ENCODE assay signal across 8 cellular contexts in the genomic region with DNA sequence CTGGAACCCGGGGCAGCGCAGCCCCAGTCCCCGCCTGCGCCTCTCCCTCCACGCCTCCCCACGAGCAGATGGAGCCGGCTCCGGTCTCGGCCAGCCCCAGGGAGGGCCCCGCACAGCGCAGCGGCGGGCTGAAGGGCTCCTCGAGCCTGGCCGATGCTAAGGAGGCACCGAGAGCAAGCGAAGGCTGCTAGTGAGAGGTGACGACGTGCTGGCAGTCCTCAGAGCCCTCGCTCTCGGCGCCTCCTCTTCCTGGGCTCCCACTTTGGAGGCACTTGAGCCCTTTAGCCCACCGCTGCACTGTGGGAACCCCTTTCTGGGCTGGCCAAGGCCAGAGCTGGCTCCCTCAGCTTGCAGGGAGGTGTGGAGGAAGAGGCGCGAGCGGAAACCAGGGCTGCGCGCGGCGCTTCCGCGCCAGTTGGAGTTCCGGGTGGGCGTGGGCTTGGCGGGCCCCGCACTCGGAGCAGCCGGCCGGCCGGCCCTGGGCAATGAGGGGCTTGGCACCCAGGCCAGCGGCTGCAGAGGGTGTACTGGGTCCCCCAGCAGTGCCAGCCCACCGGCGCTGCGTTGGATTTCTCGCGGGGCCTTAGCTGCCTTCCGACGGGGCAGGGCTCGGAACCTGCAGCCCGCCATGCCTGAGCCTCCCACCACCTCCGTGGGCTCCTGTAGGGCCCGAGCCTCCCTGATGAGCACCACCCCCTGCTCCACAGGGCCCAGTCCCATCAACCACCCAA. TPM values are rescaled to one million over a fixed set of nuclear protein-coding genes. Genes with fewer than 3 reads are reported as not detected.
A peak's percentile ranks its signal among the peaks of the same experiment; 100 is the strongest.
DNase-seq lines count a peak whose midpoint lies in the region; ATAC-seq and TF ChIP-seq lines count a peak whose summit lies in the region.

No MANE protein-coding gene starts in this region.

- H3K27ac ChIP-seq in brain microvascular endothelial cell (no peak overlapping the region), liver (ENCODE audit: low read depth in 1 of 2, low read length in 2 of 2) (peak overlapping the region; percentile 50 to 59)

- peak overlapping the region; percentile 97 for H3K4me3 Mint-ChIP-seq in T-helper 2 cell treated with Interferon-gamma antibody and Interleukin-4, amounts not matched to agents 5 μg/mL and 100 μg/mL, for 36 hours

- POLR2A ChIA-PET in AG04449 (lab: Yijun Ruan, JAX), result interaction anchor here (1.3 kb wide), 1 partner anchor 26 kb away, joined by 6 read pairs; a partner anchor contains a TSS

- peak overlapping the region in 1 of 2 donors; percentile 61 for H3K9ac ChIP-seq in liver (ENCODE audit: low read depth in 1 of 2, low read length in 2 of 2)

- in situ Hi-C loops in brain microvascular endothelial cell (cut with HindIII; ENCODE audit: low pct_ligation_motif_present, low sequenced_read_pairs), result no loop called here

- peaks cover under 1% of the 10 kb centered on the region for H3K36me3 ChIP-seq in brain microvascular endothelial cell (replicated peaks)
- H3K36me3 ChIP-seq in liver (ENCODE audit: control insufficient read depth in 4 of 4, insufficient read depth in 3 of 4, low read depth in 1 of 4, low read length in 3 of 4), result peaks cover 0 to 2% (median 0%) of the 10 kb centered on the region in 4 donors

- H3K4me1 ChIP-seq in liver (ENCODE audit: control insufficient read depth in 4 of 4, insufficient read depth in 4 of 4, low read length in 3 of 4), result peaks cover 2 to 19% (median 14%) of the 10 kb centered on the region in 4 donors

- CTCF ChIA-PET in AG04449 (lab: Yijun Ruan, JAX), result interaction anchor here (1.2 kb wide), 2 partner anchors 82 to 210 kb away, joined by 3 to 5 read pairs; no protein-coding TSS in a partner anchor

- TF ChIP-seq RAD21 in liver (IDR thresholded peaks at IDR 0.05), result no peak

- peak overlapping the region; percentile 91 for H3K27ac Mint-ChIP-seq in T-helper 2 cell treated with Interferon-gamma antibody and Interleukin-4, amounts not matched to agents 5 μg/mL and 100 μg/mL, for 36 hours

- H3K27me3 Mint-ChIP-seq in T-helper 2 cell treated with Interferon-gamma antibody and Interleukin-4, amounts not matched to agents 5 μg/mL and 100 μg/mL, for 36 hours (ENCODE audit: low read depth), result no peaks in the 10 kb centered on the region

- H3K27me3 ChIP-seq in brain microvascular endothelial cell (replicated peaks) (no peaks in the 10 kb centered on the region), liver (ENCODE audit: control insufficient read depth in 4 of 4, insufficient read depth in 4 of 4, low read length in 3 of 4) (no peaks in the 10 kb centered on the region)

- TF ChIP-seq CTCF in AG04449 (IDR thresholded peaks at IDR 0.05; ENCODE audit: insufficient read depth, low read length, missing control alignments) (no peak), brain microvascular endothelial cell (IDR thresholded peaks at IDR 0.05; ENCODE audit: low read depth, low read length, missing control alignments) (no peak), liver (IDR thresholded peaks at IDR 0.05; ENCODE audit: low read depth, low read length, missing input control) (no peak)

- DNase-seq in AG04449 (ENCODE audit: low read depth, low spot score), result no peak
- peak; percentile 62 for DNase-seq in T-helper 2 cell treated with Interferon-gamma antibody and Interleukin-4, amounts not matched to agents 5 μg/mL and 100 μg/mL, for 36 hours (ENCODE audit: low spot score)
- DNase-seq in brain microvascular endothelial cell, result no peak
- peak; percentile 70 for DNase-seq in stimulated activated CD8-positive, alpha-beta memory T cell treated with anti-CD3 and anti-CD28 coated beads, Interleukin-4, amount 100 ng/mL, for 48 hours
- DNase-seq in kidney glomerular epithelial cell (lab: John Stamatoyannopoulos, UW), result no peak

- peaks cover 24% of the 10 kb centered on the region for H3K9me3 Mint-ChIP-seq in T-helper 2 cell treated with Interferon-gamma antibody and Interleukin-4, amounts not matched to agents 5 μg/mL and 100 μg/mL, for 36 hours

- ATAC-seq in HG02588 (IDR thresholded peaks at IDR 0.05; ENCODE audit: unreplicated experiment) (peak; percentile 26), GM21367 (IDR thresholded peaks at IDR 0.05; ENCODE audit: unreplicated experiment) (no peak)

- no peaks in the 10 kb centered on the region for H3K9me3 ChIP-seq in liver (ENCODE audit: control insufficient read depth in 4 of 4, low read length in 3 of 4)

- peaks cover 15% of the 10 kb centered on the region for H3K36me3 Mint-ChIP-seq in T-helper 2 cell treated with Interferon-gamma antibody and Interleukin-4, amounts not matched to agents 5 μg/mL and 100 μg/mL, for 36 hours (ENCODE audit: low read depth)

- WGBS in liver, result 41% methylated on average over 52 of the region's 52 CpGs

- peak overlapping the region; percentile 61 for H3K4me3 ChIP-seq in AG04449 (ENCODE audit: low read depth, low read length)
- peak overlapping the region; percentile 55 for H3K4me3 ChIP-seq in brain microvascular endothelial cell (ENCODE audit: low read depth, low read length)
- H3K4me3 ChIP-seq in liver (ENCODE audit: low read depth in 1 of 3, low read length in 3 of 3), result peak overlapping the region; percentile 39 to 65 (median 49)

- H3K4me1 Mint-ChIP-seq in T-helper 2 cell treated with Interferon-gamma antibody and Interleukin-4, amounts not matched to agents 5 μg/mL and 100 μg/mL, for 36 hours (ENCODE audit: low read depth), result peaks cover 40% of the 10 kb centered on the region

TF ChIP-seq in liver, 16 proteins besides CTCF, POLR2A, EP300 and RAD21:
- TF ChIP-seq FOXA2 (IDR thresholded peaks at IDR 0.05) (no peak), SP1 (IDR thresholded peaks at IDR 0.05) (no peak), HNF4A (conservative IDR thresholded peaks at IDR 0.05) (no peak), GABPA (IDR thresholded peaks at IDR 0.05 in 1 of 2, conservative IDR thresholded peaks at IDR 0.05 in 1 of 2) (peak in 1 of 2 donors; percentile 57)

RNA-seq across cellular contexts. Expression of a gene that starts 2.5 kb away (rescaled TPM):
- total RNA-seq in liver, result 100 to 1,000 TPM in 1 of 2 donors, 10 to 100 TPM in 1; 36.8 to 239 TPM
- 100 to 1,000 TPM in 1 of 2 donors, 10 to 100 TPM in 1; 75.4 to 114 TPM for polyA plus RNA-seq in liver

RNA-seq across cellular contexts. Expression of a gene that starts 25.6 kb away (rescaled TPM):
- 1 to 10 TPM; 6.0 to 8.5 TPM for total RNA-seq in liver
- polyA plus RNA-seq in liver, result 10 to 100 TPM in 1 of 2 donors, 1 to 10 TPM in 1; 6.9 to 10.8 TPM

RNA-seq across cellular contexts. Expression of a gene that starts 26.0 kb away (rescaled TPM):
- total RNA-seq in liver, result under 1 TPM in 1 of 2 donors, not detected in 1; 0.50 TPM
- polyA plus RNA-seq in liver, result under 1 TPM; 0.33 to 0.71 TPM

RNA-seq across cellular contexts. Expression of a gene that starts 27.2 kb away (rescaled TPM):
- 100 to 1,000 TPM in 1 of 2 donors, 10 to 100 TPM in 1; 30.7 to 115 TPM for total RNA-seq in liver
- 100 to 1,000 TPM in 1 of 2 donors, 10 to 100 TPM in 1; 38.4 to 102 TPM for polyA plus RNA-seq in liver

Comparison
In these comparisons a context has a peak if more than half of its experiments do, and no peak if none do; other contexts are left out.
1. DNase-seq: peak in T-helper 2 cell treated with Interferon-gamma antibody and Interleukin-4, amounts not matched to agents 5 μg/mL and 100 μg/mL, for 36 hours (single experiment) and stimulated activated CD8-positive, alpha-beta memory T cell treated with anti-CD3 and anti-CD28 coated beads, Interleukin-4, amount 100 ng/mL, for 48 hours (single experiment); none in AG04449 (single experiment), brain microvascular endothelial cell (single experiment) and kidney glomerular epithelial cell (single experiment).
2. Peak in every context shown above with its lines, with median percentiles within 50 percentile points of each other: H3K4me3 ChIP-seq.